In genomic region chr1:174976436-174977107, GRCh38 we compare ENCODE assay signal across 10 cellular contexts. TPM values are rescaled to one million over a fixed set of nuclear protein-coding genes. Genes with fewer than 3 reads are reported as not detected.
DNase-seq lines count a peak whose midpoint lies in the region; ATAC-seq, FAIRE-seq and TF ChIP-seq lines count a peak whose summit lies in the region.
"Had no signal": no experiment of that assay in that cellular context is flagged by ENCODE, and none has a peak within 500 bp of the region (broad histone marks: within the 10 kb centered on the region; RNA-seq: fewer than 3 reads in every experiment).

No MANE protein-coding gene starts in this region.

- H2AFZ ChIP-seq in HepG2 (ENCODE audit: low read length), result no peak overlapping the region

- H3K79me2 ChIP-seq in HepG2 (ENCODE audit: insufficient read depth, low read length), result no peaks in the 10 kb centered on the region

- no peak overlapping the region for H3K4me2 ChIP-seq in HepG2 (ENCODE audit: low read depth, low read length)

- H4K20me1 ChIP-seq in HepG2 (ENCODE audit: insufficient read depth, low read length), result no peaks in the 10 kb centered on the region

- TF ChIP-seq CTCF in right lobe of liver (IDR thresholded peaks at IDR 0.05) (no peak), HepG2 (CRISPR knock-in tag; IDR thresholded peaks at IDR 0.05) (no peak), heart left ventricle (IDR thresholded peaks at IDR 0.05) (no peak)

- H3K9me3 ChIP-seq in right lobe of liver (no peaks in the 10 kb centered on the region), HepG2 (ENCODE audit: low read length) (no peaks in the 10 kb centered on the region), heart left ventricle (no peaks in the 10 kb centered on the region)

- H3K27ac Mint-ChIP-seq in activated naive CD8-positive, alpha-beta T cell treated with anti-CD3 and anti-CD28 coated beads, Interleukin-2, amount 50 U/mL, for 24 hours, result no peak overlapping the region

- in situ Hi-C loops in HepG2 (cut with HindIII; ENCODE audit: extremely low pct_ligation_motif_present, low pct_unique_long_range_greater_than_20kb), result loop anchor here (25.0 kb wide), 1 partner anchor 714 kb away; no protein-coding TSS in a partner anchor

- H3K4me3 ChIP-seq in right lobe of liver (no peak overlapping the region), HepG2 (replicated peaks in 1 of 3; ENCODE audit: insufficient read depth in 1 of 3, low read depth in 2 of 3, low read length in 3 of 3) (no peak overlapping the region), heart left ventricle (no peak overlapping the region)

- no peaks in the 10 kb centered on the region for H3K9me3 Mint-ChIP-seq in activated naive CD8-positive, alpha-beta T cell treated with anti-CD3 and anti-CD28 coated beads, Interleukin-2, amount 50 U/mL, for 24 hours

- TF ChIP-seq EP300 in HepG2 (IDR thresholded peaks at IDR 0.05; ENCODE audit: low read depth in 2 of 2, low read length in 2 of 2) (no peak), HepG2 (CRISPR knock-in tag; IDR thresholded peaks at IDR 0.05; ENCODE audit: borderline replicate concordance) (no peak)

- H3K36me3 ChIP-seq in right lobe of liver (peaks cover 0 to 13% (median 0%) of the 10 kb centered on the region in 4 donors), HepG2 (replicated peaks in 1 of 2; ENCODE audit: control insufficient read depth in 1 of 2, insufficient read depth in 2 of 2, low read length in 2 of 2) (no peaks in the 10 kb centered on the region), heart left ventricle (peaks cover 0 to 62% (median 11%) of the 10 kb centered on the region in 9 donors)

- no peaks in the 10 kb centered on the region for H3K27me3 ChIP-seq in right lobe of liver
- H3K27me3 ChIP-seq in HepG2 (ENCODE audit: control insufficient read depth in 1 of 2, insufficient read depth in 2 of 2, low read length in 2 of 2), result no peaks in the 10 kb centered on the region
- no peaks in the 10 kb centered on the region for H3K27me3 ChIP-seq in heart left ventricle

- ATAC-seq in right lobe of liver (peak; percentile 70 to 97 (median 72)), HepG2 (no peak), heart left ventricle (peak in 3 of 4 donors; percentile 11 to 75 (median 50)), GM18511 (IDR thresholded peaks at IDR 0.05; ENCODE audit: unreplicated experiment) (no peak)
- ATAC-seq in activated naive CD8-positive, alpha-beta T cell treated with anti-CD3 and anti-CD28 coated beads, Interleukin-2, amount 50 U/mL, for 24 hours, result peak; percentile 52

- TF ChIP-seq RAD21 in HepG2 (CRISPR knock-in tag; IDR thresholded peaks at IDR 0.05), result no peak

- no peaks in the 10 kb centered on the region for H3K27me3 Mint-ChIP-seq in activated naive CD8-positive, alpha-beta T cell treated with anti-CD3 and anti-CD28 coated beads, Interleukin-2, amount 50 U/mL, for 24 hours

- POLR2A ChIA-PET in HepG2 (lab: Yijun Ruan, JAX), result no interaction called here

- no peaks in the 10 kb centered on the region for H3K4me1 ChIP-seq in right lobe of liver
- H3K4me1 ChIP-seq in HepG2 (ENCODE audit: insufficient read depth, low read length), result no peaks in the 10 kb centered on the region
- H3K4me1 ChIP-seq in heart left ventricle, result peaks cover 0 to 31% (median 3%) of the 10 kb centered on the region in 12 donors

- no peak overlapping the region for H3K9ac ChIP-seq in HepG2 (ENCODE audit: insufficient read depth, low read depth, low read length)

- H3K4me3 Mint-ChIP-seq in activated naive CD8-positive, alpha-beta T cell treated with anti-CD3 and anti-CD28 coated beads, Interleukin-2, amount 50 U/mL, for 24 hours, result no peak overlapping the region

- CTCF ChIA-PET in HepG2 (lab: Yijun Ruan, JAX; ENCODE audit: low intra/inter-chr PET ratio, low total read pairs), result no interaction called here

- no peak overlapping the region for H3K27ac ChIP-seq in right lobe of liver
- no peak overlapping the region for H3K27ac ChIP-seq in HepG2 (ENCODE audit: extremely low read length, insufficient read depth, low read length)
- H3K27ac ChIP-seq in heart left ventricle, result peak overlapping the region in 2 of 12 donors; percentile 6 to 24

- TF ChIP-seq POLR2A in right lobe of liver (IDR thresholded peaks at IDR 0.05), result no peak
- no peak for TF ChIP-seq POLR2A in HepG2 (IDR thresholded peaks at IDR 0.05; ENCODE audit: insufficient read depth in 1 of 2, low read depth in 2 of 2, low read length in 2 of 2)
- no peak for TF ChIP-seq POLR2A in heart left ventricle (IDR thresholded peaks at IDR 0.05)

- DNase-seq in right lobe of liver (no peak), HepG2 (ENCODE audit: low spot score) (no peak), heart left ventricle (no peak), urothelium cell line (ENCODE audit: low spot score) (peak; percentile 34), GM19238 (ENCODE audit: insufficient read length, low spot score) (no peak)
- no peak for DNase-seq in activated naive CD8-positive, alpha-beta T cell treated with anti-CD3 and anti-CD28 coated beads, Interleukin-2, amount 50 U/mL, for 24 hours
- DNase-seq in stimulated activated naive CD4-positive, alpha-beta T cell treated with Interleukin-2 at 50 U/mL for 16 hours (lab: John Stamatoyannopoulos, UW), result no peak
- DNase-seq: aorta, hippocampal formation had no signal

- intact Hi-C loops in right lobe of liver (cut with DNase I), result no loop called here
- intact Hi-C loops in HepG2 (cut with micrococcal nuclease; ENCODE audit: unreplicated experiment), result no loop called here
- intact Hi-C loops in heart left ventricle (cut with DNase I), result loop anchor here in 1 of 10 donors (5.0 kb wide), 1 partner anchor 204 kb away; no protein-coding TSS in a partner anchor

- peaks cover 29% of the 10 kb centered on the region for H3K4me1 Mint-ChIP-seq in activated naive CD8-positive, alpha-beta T cell treated with anti-CD3 and anti-CD28 coated beads, Interleukin-2, amount 50 U/mL, for 24 hours

- BruUV-seq in HepG2 (replicated peaks; lab: Mats Ljungman, UMichigan), result no TSS peak

- H3K36me3 Mint-ChIP-seq in activated naive CD8-positive, alpha-beta T cell treated with anti-CD3 and anti-CD28 coated beads, Interleukin-2, amount 50 U/mL, for 24 hours (ENCODE audit: low read depth), result peaks cover 20% of the 10 kb centered on the region

- no peak for FAIRE-seq in HepG2 (lab: Jason Lieb, UNC)
- no peak for FAIRE-seq in urothelium cell line (lab: Jason Lieb, UNC)

- 64% methylated on average over 4 of the region's 4 CpGs for WGBS in right lobe of liver (ENCODE audit: insufficient coverage, low coverage, low lambda C conversion rate, missing lambda C conversion rate)
- WGBS in HepG2 (ENCODE audit: low lambda C conversion rate), result 89% methylated on average over 4 of the region's 4 CpGs
- 72 to 91% (median 79%) methylated on average over 4 of the region's 4 CpGs for WGBS in heart left ventricle, 4 donors

RNA-seq across cellular contexts. Expression of gene CACYBP, which starts 23.2 kb away (rescaled TPM):
- total RNA-seq in right lobe of liver (10 to 100 TPM; 20.3 to 60.0 (median 31.2) TPM), HepG2 (2016; rRNA removed; fragmentation: Illumina TruSeq; extraction: Trizol) (183 and 247 TPM in 2 replicates), heart left ventricle (10 to 100 TPM; 41.0 to 86.3 (median 54.6) TPM)
- total RNA-seq in HepG2 (2016; cell fraction: cytosol; rRNA removed; fragmentation: Illumina TruSeq; extraction: Trizol; ENCODE audit: low read depth), result 30.4 and 49.6 TPM in 2 replicates
- 174 and 253 TPM in 2 replicates for total RNA-seq in HepG2 (2016; cell fraction: insoluble cytoplasmic fraction; rRNA removed; fragmentation: Illumina TruSeq; extraction: Trizol)
- total RNA-seq in HepG2 (2016; cell fraction: membrane; rRNA removed; fragmentation: Illumina TruSeq; extraction: Trizol), result 59.8 and 73.6 TPM in 2 replicates
- 71.5 and 73.7 TPM in 2 replicates for total RNA-seq in HepG2 (2016; cell fraction: nucleus; rRNA removed; fragmentation: Illumina TruSeq; extraction: Trizol)
- polyA plus RNA-seq in HepG2 (2011; rRNA removed) (14.4 and 18.4 TPM in 2 replicates), heart left ventricle (100 to 1,000 TPM in 1 of 2 donors, 10 to 100 TPM in 1; 30.1 to 170 TPM)
- polyA plus RNA-seq in HepG2 (2011; cell fraction: cytosol; rRNA removed), result 16.9 and 18.9 TPM in 2 replicates
- 6.2 and 30.3 TPM in 2 replicates for polyA plus RNA-seq in HepG2 (2011; cell fraction: nucleus; rRNA removed)
- 63.3 and 84.9 TPM in 2 replicates for polyA plus RNA-seq in HepG2 (2012)
- polyA plus RNA-seq in HepG2 (2016; cell fraction: cytosol; fragmentation: Illumina TruSeq; extraction: Trizol; ENCODE audit: low read depth), result 27.7 and 44.6 TPM in 2 replicates
- polyA plus RNA-seq in HepG2 (2016; cell fraction: insoluble cytoplasmic fraction; fragmentation: Illumina TruSeq; extraction: Trizol; ENCODE audit: low read depth), result 258 and 299 TPM in 2 replicates
- polyA plus RNA-seq in HepG2 (2016; cell fraction: membrane; fragmentation: Illumina TruSeq; extraction: Trizol; ENCODE audit: low read depth), result 37.6 and 44.0 TPM in 2 replicates
- 94.4 and 105 TPM in 2 replicates for polyA plus RNA-seq in HepG2 (2016; cell fraction: nucleus; fragmentation: Illumina TruSeq; extraction: Trizol; ENCODE audit: insufficient read depth, low read depth)
- 7.8 and 17.6 TPM in 2 replicates for polyA minus RNA-seq in HepG2 (2011; rRNA and poly(A)+ RNA removed; ENCODE audit: low replicate concordance)
- 13.6 and 15.7 TPM in 2 replicates for polyA minus RNA-seq in HepG2 (2011; cell fraction: cytosol; rRNA and poly(A)+ RNA removed)
- polyA minus RNA-seq in HepG2 (2011; cell fraction: nucleus; rRNA and poly(A)+ RNA removed), result 22.3 and 32.9 TPM in 2 replicates

RNA-seq across cellular contexts. Expression of gene MRPS14, which starts 46.7 kb away (rescaled TPM):
- total RNA-seq in right lobe of liver, result 10 to 100 TPM in 5 of 6 experiments, 1 to 10 TPM in 1; 9.4 to 22.8 (median 18.8) TPM
- total RNA-seq in HepG2 (2016; rRNA removed; fragmentation: Illumina TruSeq; extraction: Trizol), result 43.2 and 52.7 TPM in 2 replicates
- total RNA-seq in HepG2 (2016; cell fraction: cytosol; rRNA removed; fragmentation: Illumina TruSeq; extraction: Trizol; ENCODE audit: low read depth), result 9.3 and 9.4 TPM in 2 replicates
- total RNA-seq in HepG2 (2016; cell fraction: insoluble cytoplasmic fraction; rRNA removed; fragmentation: Illumina TruSeq; extraction: Trizol), result 44.1 and 58.4 TPM in 2 replicates
- total RNA-seq in HepG2 (2016; cell fraction: membrane; rRNA removed; fragmentation: Illumina TruSeq; extraction: Trizol), result 13.3 and 14.6 TPM in 2 replicates
- total RNA-seq in HepG2 (2016; cell fraction: nucleus; rRNA removed; fragmentation: Illumina TruSeq; extraction: Trizol), result 19.0 and 20.8 TPM in 2 replicates
- polyA plus RNA-seq in HepG2 (2011; rRNA removed), result 32.0 and 36.6 TPM in 2 replicates
- 20.4 and 26.8 TPM in 2 replicates for polyA plus RNA-seq in HepG2 (2011; cell fraction: cytosol; rRNA removed)
- 14.8 and 19.5 TPM in 2 replicates for polyA plus RNA-seq in HepG2 (2011; cell fraction: nucleus; rRNA removed)
- 38.4 and 42.2 TPM in 2 replicates for polyA plus RNA-seq in HepG2 (2012)
- 11.7 and 12.1 TPM in 2 replicates for polyA plus RNA-seq in HepG2 (2016; cell fraction: cytosol; fragmentation: Illumina TruSeq; extraction: Trizol; ENCODE audit: low read depth)
- polyA plus RNA-seq in HepG2 (2016; cell fraction: insoluble cytoplasmic fraction; fragmentation: Illumina TruSeq; extraction: Trizol; ENCODE audit: low read depth), result 52.9 and 60.0 TPM in 2 replicates
- polyA plus RNA-seq in HepG2 (2016; cell fraction: membrane; fragmentation: Illumina TruSeq; extraction: Trizol; ENCODE audit: low read depth), result 11.2 and 11.7 TPM in 2 replicates
- polyA plus RNA-seq in HepG2 (2016; cell fraction: nucleus; fragmentation: Illumina TruSeq; extraction: Trizol; ENCODE audit: insufficient read depth, low read depth), result 32.8 and 35.8 TPM in 2 replicates
- polyA minus RNA-seq in HepG2 (2011; rRNA and poly(A)+ RNA removed; ENCODE audit: low replicate concordance), result 11.8 and 20.3 TPM in 2 replicates
- 9.5 and 10.3 TPM in 2 replicates for polyA minus RNA-seq in HepG2 (2011; cell fraction: cytosol; rRNA and poly(A)+ RNA removed)
- polyA minus RNA-seq in HepG2 (2011; cell fraction: nucleus; rRNA and poly(A)+ RNA removed), result 25.4 and 25.8 TPM in 2 replicates
- 10 to 100 TPM; 15.5 to 27.0 (median 22.7) TPM for total RNA-seq in heart left ventricle
- polyA plus RNA-seq in heart left ventricle, result 10 to 100 TPM; 12.4 to 25.0 TPM

Comparison
In these comparisons a context has a peak if more than half of its experiments do, and no peak if none do; other contexts are left out.
1. ATAC-seq: peak in right lobe of liver (4 of 4), activated naive CD8-positive, alpha-beta T cell treated with anti-CD3 and anti-CD28 coated beads, Interleukin-2, amount 50 U/mL, for 24 hours (single experiment) and heart left ventricle (3 of 4); none in HepG2 (single experiment) and GM18511 (single experiment).